In genomic region chr2:229715895-229716507, GRCh38 we compare ENCODE assay signal across 10 cellular contexts. TPM values are rescaled to one million over a fixed set of nuclear protein-coding genes. Genes with fewer than 3 reads are reported as not detected.
DNase-seq lines count a peak whose midpoint lies in the region; ATAC-seq and TF ChIP-seq lines count a peak whose summit lies in the region.
"Had no signal": no experiment of that assay in that cellular context is flagged by ENCODE, and none has a peak within 500 bp of the region (broad histone marks: within the 10 kb centered on the region; RNA-seq: fewer than 3 reads in every experiment).

No MANE protein-coding gene starts in this region.

- peaks cover 73 to 82% of the 10 kb centered on the region in 2 donors for H3K27me3 Mint-ChIP-seq in effector memory CD8-positive, alpha-beta T cell
- peaks cover 70% of the 10 kb centered on the region for H3K27me3 Mint-ChIP-seq in osteocyte (ENCODE audit: unreplicated experiment)

- no peak overlapping the region for H3K27ac ChIP-seq in MM.1S (ENCODE audit: low read length)
- no peak overlapping the region for H3K27ac ChIP-seq in SJCRH30
- H3K27ac ChIP-seq: skin epidermis had no signal

- WGBS in lower leg skin, 2 donors, result 8 to 9% methylated on average over 4 of the region's 4 CpGs

- H3F3A ChIP-seq in MM.1S (ENCODE audit: insufficient read depth, low read length), result no peaks in the 10 kb centered on the region

- no peaks in the 10 kb centered on the region for H3K9me3 Mint-ChIP-seq in effector memory CD8-positive, alpha-beta T cell
- H3K9me3 Mint-ChIP-seq in osteocyte (ENCODE audit: unreplicated experiment), result no peaks in the 10 kb centered on the region

- no peak overlapping the region for H3K9ac ChIP-seq in MM.1S (ENCODE audit: low read length)

- no peak overlapping the region for H3K27ac Mint-ChIP-seq in effector memory CD8-positive, alpha-beta T cell
- no peak overlapping the region for H3K27ac Mint-ChIP-seq in osteocyte (ENCODE audit: unreplicated experiment)

- TF ChIP-seq CTCF in MM.1S (IDR thresholded peaks at IDR 0.05; ENCODE audit: low read length), result peak; percentile 60
- TF ChIP-seq CTCF in osteocyte (IDR thresholded peaks at IDR 0.05), result peak; percentile 44
- no peak for TF ChIP-seq CTCF in lower leg skin (IDR thresholded peaks at IDR 0.05)

- H4K20me1 ChIP-seq in MM.1S (ENCODE audit: insufficient read depth, low read length), result no peaks in the 10 kb centered on the region

- no peak overlapping the region for H2AFZ ChIP-seq in MM.1S (ENCODE audit: low read length)

- H3K4me3 Mint-ChIP-seq in effector memory CD8-positive, alpha-beta T cell, result peak overlapping the region; percentile 35 to 59
- H3K4me3 Mint-ChIP-seq in osteocyte (ENCODE audit: unreplicated experiment), result no peak overlapping the region

- no peaks in the 10 kb centered on the region for H3K79me2 ChIP-seq in MM.1S (ENCODE audit: low read length)

- peaks cover 15% of the 10 kb centered on the region for H3K27me3 ChIP-seq in MM.1S (replicated peaks; ENCODE audit: insufficient read depth, low read length)
- H3K27me3 ChIP-seq in SJCRH30, result no peaks in the 10 kb centered on the region

- H3K9me3 ChIP-seq in MM.1S (replicated peaks; ENCODE audit: insufficient read depth, low read length) (no peaks in the 10 kb centered on the region), SJCRH30 (replicated peaks) (no peaks in the 10 kb centered on the region)

- DNase-seq in ELF-1 (ENCODE audit: low read depth, low spot score), result peak; percentile 15
- DNase-seq in MM.1S, result peak; percentile 56
- peak; percentile 57 to 82 for DNase-seq in SJCRH30
- peak in 1 of 3 experiments; percentile 8 for DNase-seq in effector memory CD8-positive, alpha-beta T cell
- DNase-seq in osteocyte (ENCODE audit: extremely low spot score, unreplicated experiment), result no peak
- no peak for DNase-seq in lower leg skin (ENCODE audit: low spot score in 2 of 2)
- DNase-seq in mesenteric fat pad (ENCODE audit: low spot score), result no peak
- DNase-seq in OCI-M2 (lab: John Stamatoyannopoulos, UW; ENCODE audit: unreplicated experiment), result no peak

- intact Hi-C loops in lower leg skin (cut with DNase I; ENCODE audit: low total_unique reads), result no loop called here

- H3K4me1 ChIP-seq in MM.1S (ENCODE audit: low read length), result no peaks in the 10 kb centered on the region
- H3K4me1 ChIP-seq in SJCRH30, result peaks cover 9% of the 10 kb centered on the region; the same call in 1 of the 2 replicates

- no peak for TF ChIP-seq POLR2A in lower leg skin (IDR thresholded peaks at IDR 0.05)

- ATAC-seq in effector memory CD8-positive, alpha-beta T cell (replicated peaks), result no peak

- no peaks in the 10 kb centered on the region for H3K36me3 Mint-ChIP-seq in effector memory CD8-positive, alpha-beta T cell (ENCODE audit: insufficient read depth)
- H3K36me3 Mint-ChIP-seq in osteocyte (ENCODE audit: unreplicated experiment), result no peaks in the 10 kb centered on the region

- H3K36me3 ChIP-seq in MM.1S (replicated peaks; ENCODE audit: insufficient read depth, low read length), result no peaks in the 10 kb centered on the region
- no peaks in the 10 kb centered on the region for H3K36me3 ChIP-seq in SJCRH30

- H3K4me1 Mint-ChIP-seq in effector memory CD8-positive, alpha-beta T cell (ENCODE audit: low read depth in 2 of 2), result peaks cover 4 to 11% of the 10 kb centered on the region in 2 donors
- H3K4me1 Mint-ChIP-seq in osteocyte (ENCODE audit: unreplicated experiment), result peaks cover 6% of the 10 kb centered on the region

- H3K9me2 ChIP-seq in MM.1S (replicated peaks; ENCODE audit: insufficient read depth, low read length), result no peaks in the 10 kb centered on the region

- no peak overlapping the region; the same call in 1 of the 2 replicates for H3K4me2 ChIP-seq in MM.1S (ENCODE audit: low read depth, low read length)

- no peak overlapping the region for H3K4me3 ChIP-seq in MM.1S (ENCODE audit: low read length)
- no peak overlapping the region for H3K4me3 ChIP-seq in SJCRH30
- H3K4me3 ChIP-seq in lower leg skin (ENCODE audit: low read depth, poor library complexity, severe bottlenecking), result no peak overlapping the region
- H3K4me3 ChIP-seq: skin epidermis had no signal

RNA-seq across cellular contexts. Expression of gene DNER, which starts 1.6 kb away (rescaled TPM):
- 0.15 and 0.18 TPM in 2 replicates for total RNA-seq in SJCRH30 (2014; rRNA removed; shearing (Covaris generic))
- total RNA-seq in osteocyte (0.13 and 0.19 TPM in 2 replicates), lower leg skin (10 to 100 TPM in 2 of 4 donors, 1 to 10 TPM in 2; 2.8 to 20.1 (median 12.8) TPM), mesenteric fat pad (1.3 TPM)
- total RNA-seq: T-helper 2 cell treated with Interferon-gamma antibody and Interleukin-4, amounts not matched to agents 100 ng/mL and 5 ng/mL, for 36 hours had no signal

Comparison
In these comparisons a context has a peak if more than half of its experiments do, and no peak if none do; other contexts are left out.
1. DNase-seq: peak in ELF-1 (single experiment), MM.1S (single experiment) and SJCRH30 (2 of 2); none in osteocyte (single experiment), lower leg skin (0 of 2), mesenteric fat pad (single experiment) and OCI-M2 (single experiment).
2. CTCF ChIP-seq: peak in MM.1S (single experiment) and osteocyte (single experiment); none in lower leg skin (0 of 3).